ENCODE assay signal across 24 cellular contexts in the genomic region with DNA sequence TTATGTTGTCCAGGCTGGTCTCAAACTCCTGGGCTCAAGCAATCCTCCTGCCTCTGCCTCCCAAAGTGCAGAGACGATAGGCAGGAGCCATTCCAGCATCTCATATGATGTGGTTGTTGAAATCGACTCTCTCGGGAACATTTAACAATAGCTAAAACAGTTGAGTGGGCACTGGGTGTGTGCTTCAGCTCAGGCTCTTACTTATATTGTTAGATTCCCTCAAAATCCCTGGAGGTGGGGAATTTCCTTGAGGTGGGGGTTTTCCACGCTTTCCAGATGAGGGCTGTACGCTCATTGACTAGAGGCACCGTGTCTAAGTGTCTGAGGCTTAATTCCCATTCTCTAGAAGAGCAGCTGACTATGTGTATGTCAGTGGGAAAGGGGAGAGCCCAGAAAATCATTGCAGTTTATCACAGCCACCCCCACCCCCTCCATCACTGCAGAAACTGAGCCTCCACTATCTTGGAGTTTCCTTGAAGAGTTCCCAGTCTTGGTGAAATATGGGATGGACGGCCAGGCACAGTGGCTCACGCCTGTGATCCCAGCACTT. TPM values are rescaled to one million over a fixed set of nuclear protein-coding genes. Genes with fewer than 3 reads are reported as not detected.
DNase-seq lines count a peak whose midpoint lies in the region; ATAC-seq, FAIRE-seq and TF ChIP-seq lines count a peak whose summit lies in the region.
"Had no signal": no experiment of that assay in that cellular context is flagged by ENCODE, and none has a peak within 500 bp of the region (broad histone marks: within the 10 kb centered on the region; RNA-seq: fewer than 3 reads in every experiment).

No MANE protein-coding gene starts in this region.

- H3K4me1 Mint-ChIP-seq in activated naive CD8-positive, alpha-beta T cell treated with anti-CD3 and anti-CD28 coated beads for 36 hours: peaks cover 52% of the 10 kb centered on the region
- peaks cover 55% of the 10 kb centered on the region for H3K4me1 Mint-ChIP-seq in stimulated activated memory B cell treated with anti-CD40 and anti-IgM and Interleukin-4, amounts not matched to agents 10 μg/mL and 1 μg/mL and 100 μg/mL, for 72 hours

- no peak overlapping the region for H3K27ac ChIP-seq in adrenal gland
- H3K27ac ChIP-seq: 22Rv1, RWPE1 had no signal

- H3K27ac Mint-ChIP-seq in activated naive CD8-positive, alpha-beta T cell treated with anti-CD3 and anti-CD28 coated beads for 36 hours: peak overlapping the region; percentile 56
- peak overlapping the region; percentile 93 for H3K27ac Mint-ChIP-seq in stimulated activated memory B cell treated with anti-CD40 and anti-IgM and Interleukin-4, amounts not matched to agents 10 μg/mL and 1 μg/mL and 100 μg/mL, for 72 hours
- H3K27ac Mint-ChIP-seq: CD8-positive, alpha-beta memory T cell; HFFc6 had no signal

- peaks cover 6% of the 10 kb centered on the region for H3K9me3 Mint-ChIP-seq in activated naive CD8-positive, alpha-beta T cell treated with anti-CD3 and anti-CD28 coated beads for 36 hours
- H3K9me3 Mint-ChIP-seq in stimulated activated memory B cell treated with anti-CD40 and anti-IgM and Interleukin-4, amounts not matched to agents 10 μg/mL and 1 μg/mL and 100 μg/mL, for 72 hours: peaks cover 3% of the 10 kb centered on the region
- H3K9me3 Mint-ChIP-seq: CD8-positive, alpha-beta memory T cell had no signal

- no peak for DNase-seq in activated CD4-positive, CD25-positive, alpha-beta regulatory T cell treated with anti-CD3 and anti-CD28 coated beads, Interleukin-2, amount 50 U/mL, for 72 hours
- DNase-seq in GM10266 (ENCODE audit: extremely low spot score) (peak; percentile 16), adrenal gland (no peak), D721Med (ENCODE audit: insufficient read length, low spot score) (no peak)
- DNase-seq in activated naive CD8-positive, alpha-beta T cell treated with anti-CD3 and anti-CD28 coated beads for 36 hours: no peak
- no peak for DNase-seq in stimulated activated CD8-positive, alpha-beta memory T cell treated with anti-CD3 and anti-CD28 coated beads, Interleukin-4, amount 100 ng/mL, for 48 hours
- DNase-seq: CD8-positive, alpha-beta memory T cell; DMS 273 treated with DMSO at 0.1 percent for 48 hours; HFFc6; KG1; NCI-H1417 treated with DMSO at 0.1 percent for 48 hours; NCI-H2029; NCI-H2171; NCI-H748 treated with DMSO at 0.1 percent for 48 hours; PC-3 had no signal

- 86 to 88% (median 87%) methylated on average over 8 of the region's 8 CpGs for WGBS in adrenal gland, 4 donors

- FAIRE-seq in D721Med (lab: Jason Lieb, UNC): no peak
- FAIRE-seq: H54, HepG2 had no signal

- TF ChIP-seq CTCF in GM10266 (IDR thresholded peaks at IDR 0.05; ENCODE audit: control insufficient read depth, insufficient read depth, low read depth, missing control alignments): no peak
- TF ChIP-seq CTCF in adrenal gland (IDR thresholded peaks at IDR 0.05): no peak
- no peak for TF ChIP-seq CTCF in D721Med (IDR thresholded peaks at IDR 0.05; ENCODE audit: insufficient read depth, missing control alignments)

- H3K4me3 ChIP-seq in adrenal gland: no peak overlapping the region

- H3K36me3 Mint-ChIP-seq in activated naive CD8-positive, alpha-beta T cell treated with anti-CD3 and anti-CD28 coated beads for 36 hours: peaks cover 21% of the 10 kb centered on the region
- H3K36me3 Mint-ChIP-seq in stimulated activated memory B cell treated with anti-CD40 and anti-IgM and Interleukin-4, amounts not matched to agents 10 μg/mL and 1 μg/mL and 100 μg/mL, for 72 hours: peaks cover 5% of the 10 kb centered on the region
- H3K36me3 Mint-ChIP-seq: CD8-positive, alpha-beta memory T cell had no signal

- no peaks in the 10 kb centered on the region for H3K36me3 ChIP-seq in adrenal gland (replicated peaks in 1 of 2)

- H3K4me1 ChIP-seq in adrenal gland (replicated peaks in 1 of 2): peaks cover 0 to 5% of the 10 kb centered on the region in 2 donors

- no peak for TF ChIP-seq POLR2A in adrenal gland (IDR thresholded peaks at IDR 0.05)

- ATAC-seq in activated CD4-positive, CD25-positive, alpha-beta regulatory T cell treated with anti-CD3 and anti-CD28 coated beads, Interleukin-2, amount 50 U/mL, for 24 hours: peak; percentile 9 to 21
- peak; percentile 42 for ATAC-seq in stimulated activated memory B cell treated with anti-CD40 and anti-IgM and Interleukin-4, amounts not matched to agents 10 μg/mL and 1 μg/mL and 100 μg/mL, for 72 hours
- ATAC-seq: HepG2, PC-3 had no signal

- H3K27me3 Mint-ChIP-seq in activated naive CD8-positive, alpha-beta T cell treated with anti-CD3 and anti-CD28 coated beads for 36 hours: no peaks in the 10 kb centered on the region
- H3K27me3 Mint-ChIP-seq in stimulated activated memory B cell treated with anti-CD40 and anti-IgM and Interleukin-4, amounts not matched to agents 10 μg/mL and 1 μg/mL and 100 μg/mL, for 72 hours: peaks cover 34% of the 10 kb centered on the region

- no peaks in the 10 kb centered on the region for H3K9me3 ChIP-seq in adrenal gland (replicated peaks in 1 of 3)

- intact Hi-C loops in adrenal gland (cut with DNase I): no loop called here

- no peaks in the 10 kb centered on the region for H3K27me3 ChIP-seq in adrenal gland

- H3K4me3 Mint-ChIP-seq in activated naive CD8-positive, alpha-beta T cell treated with anti-CD3 and anti-CD28 coated beads for 36 hours: no peak overlapping the region
- H3K4me3 Mint-ChIP-seq in stimulated activated memory B cell treated with anti-CD40 and anti-IgM and Interleukin-4, amounts not matched to agents 10 μg/mL and 1 μg/mL and 100 μg/mL, for 72 hours: no peak overlapping the region
- H3K4me3 Mint-ChIP-seq: CD8-positive, alpha-beta memory T cell; HFFc6 had no signal

RNA-seq across cellular contexts. Expression of gene GRAMD1A, which starts 10.8 kb away (rescaled TPM):
- 100 to 1,000 TPM; 135 to 140 TPM for total RNA-seq in activated naive CD8-positive, alpha-beta T cell treated with anti-CD3 and anti-CD28 coated beads for 36 hours
- 100 to 1,000 TPM in 1 of 8 donors, 10 to 100 TPM in 7; 42.4 to 101 (median 81.5) TPM for total RNA-seq in adrenal gland
- 100 to 1,000 TPM in 1 of 3 donors, 10 to 100 TPM in 2; 41.5 to 125 (median 74.9) TPM for polyA plus RNA-seq in adrenal gland

RNA-seq across cellular contexts. Expression of gene ZNF792, which starts 25.3 kb away (rescaled TPM):
- 1 to 10 TPM; 3.4 to 4.6 TPM for total RNA-seq in activated naive CD8-positive, alpha-beta T cell treated with anti-CD3 and anti-CD28 coated beads for 36 hours
- 1 to 10 TPM; 3.3 to 8.4 (median 6.8) TPM for total RNA-seq in adrenal gland
- 1 to 10 TPM in 1 of 3 donors, under 1 TPM in 2; 0.61 to 2.1 (median 0.97) TPM for polyA plus RNA-seq in adrenal gland

RNA-seq across cellular contexts. Expression of gene SCN1B, which starts 40.9 kb away (rescaled TPM):
- under 1 TPM; 0.45 to 0.98 TPM for total RNA-seq in activated naive CD8-positive, alpha-beta T cell treated with anti-CD3 and anti-CD28 coated beads for 36 hours
- 10 to 100 TPM in 6 of 8 donors, 1 to 10 TPM in 2; 9.5 to 34.5 (median 15.8) TPM for total RNA-seq in adrenal gland
- polyA plus RNA-seq in adrenal gland: 10 to 100 TPM in 2 of 3 donors, 1 to 10 TPM in 1; 4.4 to 13.2 (median 11.6) TPM

RNA-seq across cellular contexts. Expression of gene HPN, which starts 52.2 kb away (rescaled TPM):
- total RNA-seq in activated naive CD8-positive, alpha-beta T cell treated with anti-CD3 and anti-CD28 coated beads for 36 hours: under 1 TPM in 1 of 2 experiments, not detected in 1; 0.31 TPM
- 1 to 10 TPM in 2 of 8 donors, under 1 TPM in 5, not detected in 1; 0.20 to 2.6 (median 0.87) TPM for total RNA-seq in adrenal gland
- 1 to 10 TPM in 1 of 3 donors, under 1 TPM in 1, not detected in 1; 0.88 to 1.7 TPM for polyA plus RNA-seq in adrenal gland
- total RNA-seq: CD8-positive, alpha-beta memory T cell; Daoy; HFFc6; NCI-H460 had no signal
- polyA plus RNA-seq: BJ had no signal

Comparison
In these comparisons a context has a peak if more than half of its experiments do, and no peak if none do; other contexts are left out.
1. RNA of gene SCN1B, which starts 40.9 kb away (total RNA-seq): 9.5 to 34.5 TPM in adrenal gland; 0.45 to 0.98 TPM in activated naive CD8-positive, alpha-beta T cell treated with anti-CD3 and anti-CD28 coated beads for 36 hours; every median in the first group is over 4 times any median in the second.